8 cellular contexts compared by ENCODE assay signal in genomic region chr6:30556714-30556963, GRCh38. TPM values are rescaled to one million over a fixed set of nuclear protein-coding genes. Genes with fewer than 3 reads are reported as not detected.
DNase-seq lines count a peak whose midpoint lies in the region; ATAC-seq and TF ChIP-seq lines count a peak whose summit lies in the region.

No MANE protein-coding gene starts in this region.

- in situ Hi-C loops in GM23248 (cut with MboI): no loop called here

- DNase-seq in GM23248 (no peak), T-helper 17 cell (peak; percentile 66 to 73 (median 71)), choroid plexus epithelial cell (ENCODE audit: low read depth) (no peak), NCI-H1694 (lab: John Stamatoyannopoulos, UW) (no peak), AG20443 (ENCODE audit: low spot score) (no peak), SW 1271 (lab: John Stamatoyannopoulos, UW) (no peak)
- DNase-seq in stimulated activated naive B cell treated with anti-CD40 and anti-IgM and Interleukin-4, amounts not matched to agents 10 μg/mL and 1 μg/mL and 100 μg/mL, for 72 hours: peak; percentile 89

- no peaks in the 10 kb centered on the region for H3K9me3 ChIP-seq in GM23248 (ENCODE audit: low read depth)
- H3K9me3 ChIP-seq in T-helper 17 cell (ENCODE audit: control insufficient read depth, low read length, poor library complexity, severe bottlenecking): no peaks in the 10 kb centered on the region
- no peaks in the 10 kb centered on the region for H3K9me3 ChIP-seq in mucosa of rectum (ENCODE audit: control insufficient read depth in 2 of 2, low read length in 2 of 2)

- peak overlapping the region; percentile 99 for H3K4me3 Mint-ChIP-seq in T-helper 17 cell
- peak overlapping the region; percentile 93 to 94 for H3K4me3 Mint-ChIP-seq in stimulated activated naive B cell treated with anti-CD40 and anti-IgM and Interleukin-4, amounts not matched to agents 10 μg/mL and 1 μg/mL and 100 μg/mL, for 72 hours

- H3K9me2 ChIP-seq in GM23248 (ENCODE audit: insufficient read depth): no peaks in the 10 kb centered on the region

- no peak for TF ChIP-seq CTCF in choroid plexus epithelial cell (conservative IDR thresholded peaks at IDR 0.05; ENCODE audit: low read depth, low read length)

- no peaks in the 10 kb centered on the region for H3K27me3 Mint-ChIP-seq in T-helper 17 cell
- no peaks in the 10 kb centered on the region for H3K27me3 Mint-ChIP-seq in stimulated activated naive B cell treated with anti-CD40 and anti-IgM and Interleukin-4, amounts not matched to agents 10 μg/mL and 1 μg/mL and 100 μg/mL, for 72 hours

- peak; percentile 64 for ATAC-seq in T-helper 17 cell
- ATAC-seq in stimulated activated naive B cell treated with anti-CD40 and anti-IgM and Interleukin-4, amounts not matched to agents 10 μg/mL and 1 μg/mL and 100 μg/mL, for 72 hours (replicated peaks): no peak

- peak overlapping the region; percentile 97 for H3K4me2 ChIP-seq in GM23248 (ENCODE audit: unreplicated experiment)

- H3K9ac ChIP-seq in GM23248 (peak overlapping the region; percentile 96), mucosa of rectum (ENCODE audit: low read depth in 1 of 2, low read length in 2 of 2) (peak overlapping the region; percentile 92 to 97)

- no peaks in the 10 kb centered on the region for H4K20me1 ChIP-seq in GM23248 (ENCODE audit: insufficient read depth)

- peaks cover 39% of the 10 kb centered on the region for H3K4me1 Mint-ChIP-seq in T-helper 17 cell
- H3K4me1 Mint-ChIP-seq in stimulated activated naive B cell treated with anti-CD40 and anti-IgM and Interleukin-4, amounts not matched to agents 10 μg/mL and 1 μg/mL and 100 μg/mL, for 72 hours: peaks cover 33 to 50% of the 10 kb centered on the region in 2 donors

- peak overlapping the region; percentile 100 for H3K27ac Mint-ChIP-seq in T-helper 17 cell
- H3K27ac Mint-ChIP-seq in stimulated activated naive B cell treated with anti-CD40 and anti-IgM and Interleukin-4, amounts not matched to agents 10 μg/mL and 1 μg/mL and 100 μg/mL, for 72 hours: peak overlapping the region; percentile 98

- H3K79me2 ChIP-seq in GM23248 (ENCODE audit: insufficient read depth): peaks cover 76% of the 10 kb centered on the region

- H3K27me3 ChIP-seq in GM23248 (replicated peaks; ENCODE audit: insufficient read depth) (no peaks in the 10 kb centered on the region), mucosa of rectum (ENCODE audit: control insufficient read depth in 2 of 2, insufficient read depth in 2 of 2, low read length in 2 of 2) (no peaks in the 10 kb centered on the region)

- H3K4me3 ChIP-seq in GM23248 (peak overlapping the region; percentile 95), choroid plexus epithelial cell (ENCODE audit: low read depth, low read length) (peak overlapping the region; percentile 97), mucosa of rectum (ENCODE audit: low read length in 2 of 2) (peak overlapping the region; percentile 98)

- H3K4me1 ChIP-seq in GM23248 (ENCODE audit: insufficient read depth) (peaks cover 8% of the 10 kb centered on the region; the same call in 1 of the 2 replicates), mucosa of rectum (ENCODE audit: control insufficient read depth in 2 of 2, insufficient read depth in 2 of 2, low read length in 2 of 2) (peaks cover 12 to 22% of the 10 kb centered on the region in 2 donors)

- H3K27ac ChIP-seq in GM23248 (peak overlapping the region; percentile 96), mucosa of rectum (ENCODE audit: low read depth in 2 of 2, low read length in 2 of 2) (peak overlapping the region; percentile 97 to 98)

- no peaks in the 10 kb centered on the region for H3K9me3 Mint-ChIP-seq in stimulated activated naive B cell treated with anti-CD40 and anti-IgM and Interleukin-4, amounts not matched to agents 10 μg/mL and 1 μg/mL and 100 μg/mL, for 72 hours

- no peaks in the 10 kb centered on the region for H3F3A ChIP-seq in GM23248 (ENCODE audit: insufficient read depth)

- H3K36me3 Mint-ChIP-seq in T-helper 17 cell (ENCODE audit: low read depth): peaks cover 21% of the 10 kb centered on the region
- H3K36me3 Mint-ChIP-seq in stimulated activated naive B cell treated with anti-CD40 and anti-IgM and Interleukin-4, amounts not matched to agents 10 μg/mL and 1 μg/mL and 100 μg/mL, for 72 hours: peaks cover 17 to 63% of the 10 kb centered on the region in 2 donors

- WGBS in GM23248 (ENCODE audit: low coverage in 1 of 2, low lambda C conversion rate in 2 of 2, missing lambda C conversion rate in 2 of 2), 2 experiments: 0% methylated on average over 12 to 13 of the region's 13 CpGs

- H2AFZ ChIP-seq in GM23248: peak overlapping the region; percentile 92

- H3K36me3 ChIP-seq in GM23248 (ENCODE audit: low read depth) (peaks cover 8% of the 10 kb centered on the region; the same call in 1 of the 2 replicates), mucosa of rectum (ENCODE audit: control insufficient read depth in 2 of 2, insufficient read depth in 2 of 2, low read length in 2 of 2) (peaks cover 19 to 27% of the 10 kb centered on the region in 2 donors)

RNA-seq across cellular contexts. Expression of gene GNL1, which starts 0.3 kb away (rescaled TPM):
- total RNA-seq in GM23248 (2014; rRNA removed; shearing (Covaris generic)): 62.3 and 64.8 TPM in 2 replicates
- 72.1 and 78.9 TPM in 2 replicates for polyA plus RNA-seq in GM23248 (2016; fragmentation: Nextera tagmentation; extraction: Ambion mirVana)
- total RNA-seq in T-helper 17 cell: 100 to 1,000 TPM; 178 to 211 TPM

RNA-seq across cellular contexts. Expression of gene PRR3, which starts 0.5 kb away (rescaled TPM):
- 5.2 and 6.5 TPM in 2 replicates for total RNA-seq in GM23248 (2014; rRNA removed; shearing (Covaris generic))
- polyA plus RNA-seq in GM23248 (2016; fragmentation: Nextera tagmentation; extraction: Ambion mirVana): 7.1 and 7.3 TPM in 2 replicates
- 10 to 100 TPM; 11.2 to 13.9 TPM for total RNA-seq in T-helper 17 cell

RNA-seq across cellular contexts. Expression of gene ABCF1, which starts 14.6 kb away (rescaled TPM):
- total RNA-seq in GM23248 (2014; rRNA removed; shearing (Covaris generic)): 31.3 and 42.0 TPM in 2 replicates
- polyA plus RNA-seq in GM23248 (2016; fragmentation: Nextera tagmentation; extraction: Ambion mirVana): 35.5 and 39.7 TPM in 2 replicates
- total RNA-seq in T-helper 17 cell: 100 to 1,000 TPM in 1 of 2 donors, 10 to 100 TPM in 1; 97.4 to 106 TPM

Comparison
In these comparisons a context has a peak if more than half of its experiments do, and no peak if none do; other contexts are left out.
1. DNase-seq: peak in T-helper 17 cell (3 of 3) and stimulated activated naive B cell treated with anti-CD40 and anti-IgM and Interleukin-4, amounts not matched to agents 10 μg/mL and 1 μg/mL and 100 μg/mL, for 72 hours (single experiment); none in GM23248 (single experiment), choroid plexus epithelial cell (single experiment), NCI-H1694 (single experiment), AG20443 (single experiment) and SW 1271 (0 of 2).
2. Peak in every context shown above with its lines, with median percentiles within 50 percentile points of each other: H3K4me3 ChIP-seq.